ENCODE assay signal across 16 cellular contexts in genomic region chr5:33848554-33848953, GRCh38. TPM values are rescaled to one million over a fixed set of nuclear protein-coding genes. Genes with fewer than 3 reads are reported as not detected.
DNase-seq lines count a peak whose midpoint lies in the region; ATAC-seq and TF ChIP-seq lines count a peak whose summit lies in the region.
"Had no signal": no experiment of that assay in that cellular context is flagged by ENCODE, and none has a peak within 500 bp of the region (broad histone marks: within the 10 kb centered on the region; RNA-seq: fewer than 3 reads in every experiment).

No MANE protein-coding gene starts in this region.

- BruUV-seq in PC-9 (replicated peaks; lab: Mats Ljungman, UMichigan), result no TSS peak

- no peaks in the 10 kb centered on the region for H3K27me3 ChIP-seq in PC-9 (ENCODE audit: insufficient read depth, low read depth)
- H3K27me3 ChIP-seq: neutrophil had no signal

- H3K9me3 ChIP-seq in PC-9 (ENCODE audit: insufficient read depth, low read depth), result peaks cover 19% of the 10 kb centered on the region; the same call in 1 of the 2 replicates
- H3K9me3 ChIP-seq: neutrophil had no signal

- H3K27me3 Mint-ChIP-seq in type B pancreatic cell, result no peaks in the 10 kb centered on the region
- H3K27me3 Mint-ChIP-seq: activated CD8-positive, alpha-beta T cell treated with anti-CD3 and anti-CD28 coated beads for 36 hours had no signal

- ATAC-seq in GM18867 (IDR thresholded peaks at IDR 0.05; ENCODE audit: unreplicated experiment) (peak; percentile 42), GM21526 (IDR thresholded peaks at IDR 0.05; ENCODE audit: low FRiP score, unreplicated experiment) (peak; percentile 44), HG03095 (IDR thresholded peaks at IDR 0.05; ENCODE audit: unreplicated experiment) (peak; percentile 32)
- ATAC-seq: activated CD8-positive, alpha-beta T cell treated with anti-CD3 and anti-CD28 coated beads for 36 hours; sciatic nerve had no signal

- no peak overlapping the region for H3K4me3 ChIP-seq in PC-9

- H4K20me1 ChIP-seq in PC-9 (ENCODE audit: insufficient read depth), result no peaks in the 10 kb centered on the region

- no peak overlapping the region for H2AFZ ChIP-seq in PC-9

- peak overlapping the region; percentile 17; the same call in 1 of the 2 replicates for H3K27ac ChIP-seq in PC-9
- H3K27ac ChIP-seq: neutrophil had no signal

- DNase-seq in PC-9, result peak in 1 of 2 experiments; percentile 33
- no peak for DNase-seq in activated T-cell treated with anti-CD3 and anti-CD28 coated beads, Interleukin-2, amount 50 U/mL, for 48 hours
- DNase-seq in type B pancreatic cell (ENCODE audit: extremely low spot score, unreplicated experiment), result no peak
- no peak for DNase-seq in stimulated activated naive CD4-positive, alpha-beta T cell treated with Interleukin-2 at 50 U/mL for 16 hours (lab: John Stamatoyannopoulos, UW)
- no peak for DNase-seq in central memory CD4-positive, alpha-beta T cell
- DNase-seq: activated CD8-positive, alpha-beta T cell treated with anti-CD3 and anti-CD28 coated beads for 36 hours; activated naive CD4-positive, alpha-beta T cell treated with Interleukin-2 at 50 U/mL for 16 hours; DND-41; effector memory CD4-positive, alpha-beta T cell; foreskin melanocyte; SHP77 had no signal

- peaks cover 31% of the 10 kb centered on the region for H3K36me3 ChIP-seq in PC-9 (ENCODE audit: low read depth)
- H3K36me3 ChIP-seq: neutrophil had no signal

- intact Hi-C loops in PC-9 (cut with micrococcal nuclease; ENCODE audit: unreplicated experiment), result no loop called here

- H3K9me3 Mint-ChIP-seq in type B pancreatic cell, result no peaks in the 10 kb centered on the region

- peaks cover 6% of the 10 kb centered on the region for H3K4me1 Mint-ChIP-seq in type B pancreatic cell (ENCODE audit: unreplicated experiment)

- H3K9me2 ChIP-seq in PC-9 (ENCODE audit: insufficient read depth), result no peaks in the 10 kb centered on the region

- H3K36me3 Mint-ChIP-seq in type B pancreatic cell, result peaks cover under 1% of the 10 kb centered on the region

- POLR2A ChIA-PET in PC-9 (lab: Charles Lee; ENCODE audit: unreplicated experiment), result interaction anchor here (0.5 kb wide), 1 partner anchor 58 kb away, joined by 4 read pairs; no protein-coding TSS in a partner anchor

- TF ChIP-seq CTCF in PC-9 (conservative IDR thresholded peaks at IDR 0.05) (no peak), type B pancreatic cell (conservative IDR thresholded peaks at IDR 0.05) (no peak)

- CTCF ChIA-PET in PC-9 (lab: Charles Lee), result no interaction called here

- H3K79me2 ChIP-seq in PC-9 (ENCODE audit: low read depth), result peaks cover 73% of the 10 kb centered on the region

- peak overlapping the region; percentile 4; the same call in 1 of the 2 replicates for H3K4me2 ChIP-seq in PC-9

- H3K4me1 ChIP-seq in PC-9 (replicated peaks; ENCODE audit: insufficient read depth), result peaks cover 49% of the 10 kb centered on the region

- H3F3A ChIP-seq in PC-9 (ENCODE audit: insufficient read depth, low read depth), result peaks cover 29% of the 10 kb centered on the region; the same call in 1 of the 2 replicates

- no peak overlapping the region for H3K4me3 Mint-ChIP-seq in type B pancreatic cell
- H3K4me3 Mint-ChIP-seq: activated CD8-positive, alpha-beta T cell treated with anti-CD3 and anti-CD28 coated beads for 36 hours had no signal

- H3K27ac Mint-ChIP-seq in type B pancreatic cell, result no peak overlapping the region
- H3K27ac Mint-ChIP-seq: activated CD8-positive, alpha-beta T cell treated with anti-CD3 and anti-CD28 coated beads for 36 hours had no signal

RNA-seq across cellular contexts. Expression of gene ADAMTS12, which starts 43.2 kb away (rescaled TPM):
- total RNA-seq in PC-9 (2021) (71.1 and 103 TPM in 2 replicates), type B pancreatic cell (ENCODE audit: low replicate concordance) (1.5 and 32.1 TPM in 2 replicates)
- total RNA-seq: activated CD8-positive, alpha-beta T cell treated with anti-CD3 and anti-CD28 coated beads for 36 hours had no signal
